21 cellular contexts compared by ENCODE assay signal in genomic region chr20:24628985-24629384, GRCh38.
DNase-seq lines count a peak whose midpoint lies in the region; ATAC-seq and TF ChIP-seq lines count a peak whose summit lies in the region.
"Had no signal": no experiment of that assay in that cellular context is flagged by ENCODE, and none has a peak within 500 bp of the region (broad histone marks: within the 10 kb centered on the region; RNA-seq: fewer than 3 reads in every experiment).

No MANE protein-coding gene starts in this region.

- peaks cover 9% of the 10 kb centered on the region for H3K36me3 Mint-ChIP-seq in WTC11
- H3K36me3 Mint-ChIP-seq in neural crest cell (ENCODE audit: low read depth): no peaks in the 10 kb centered on the region

- H3K27ac Mint-ChIP-seq in WTC11 (peak overlapping the region; percentile 6; the same call in 1 of the 2 replicates), neural crest cell (ENCODE audit: unreplicated experiment) (peak overlapping the region; percentile 73)
- H3K27ac Mint-ChIP-seq: activated CD8-positive, alpha-beta T cell treated with anti-CD3 and anti-CD28 coated beads, Interleukin-2, amount 10 ng/mL, durations not matched to agents 7 days and 5 days; activated naive CD4-positive, alpha-beta T cell treated with anti-CD3 and anti-CD28 coated beads for 36 hours had no signal

- H3K9me3 Mint-ChIP-seq in WTC11 (peaks cover 15% of the 10 kb centered on the region), neural crest cell (peaks cover 2% of the 10 kb centered on the region)
- H3K9me3 Mint-ChIP-seq: activated naive CD4-positive, alpha-beta T cell treated with anti-CD3 and anti-CD28 coated beads for 36 hours; activated T-cell treated with anti-CD3 and anti-CD28 coated beads, Interleukin-2, amount 50 U/mL, for 4 hours had no signal

- no peak for DNase-seq in left ventricle myocardium superior
- DNase-seq in cardiac septum (ENCODE audit: low spot score): no peak
- no peak for DNase-seq in WTC11 (ENCODE audit: low spot score)
- no peak for DNase-seq in neural crest cell (ENCODE audit: low read depth, low spot score)
- no peak for DNase-seq in NOMO-1 treated with dmso at 0.1 percent for 144 hours (lab: John Stamatoyannopoulos, UW; ENCODE audit: unreplicated experiment)
- no peak for DNase-seq in T-helper 1 cell
- DNase-seq: activated CD4-positive, CD25-positive, alpha-beta regulatory T cell treated with anti-CD3 and anti-CD28 coated beads, Interleukin-2, amount 50 U/mL, for 72 hours; activated CD8-positive, alpha-beta T cell treated with anti-CD3 and anti-CD28 coated beads, Interleukin-2, amount 10 ng/mL, durations not matched to agents 7 days and 5 days; activated naive CD4-positive, alpha-beta T cell treated with anti-CD3 and anti-CD28 coated beads for 36 hours; activated T-cell treated with anti-CD3 and anti-CD28 coated beads, Interleukin-2, amount 50 U/mL, for 4 hours; amniotic stem cell; brain microvascular endothelial cell; effector memory CD4-positive, alpha-beta T cell; foreskin fibroblast; NCI-H187; NCI-H2171 treated with DMSO at 0.1 percent for 48 hours; NCI-H510A treated with DMSO at 0.1 percent for 48 hours; psoas muscle; stimulated activated naive CD8-positive, alpha-beta T cell treated with anti-CD3 and anti-CD28 coated beads, Interleukin-15, Interleukin-2, amounts not matched to agents 100 U/mL and 50 U/mL, for 24 hours; thyroid gland had no signal

- H3K4me1 Mint-ChIP-seq in WTC11 (peaks cover 18% of the 10 kb centered on the region), neural crest cell (peaks cover 15% of the 10 kb centered on the region)

- POLR2A ChIA-PET in WTC11 (lab: Charles Lee): no interaction called here

- no peak for TF ChIP-seq CTCF in WTC11 (IDR thresholded peaks at IDR 0.05)
- no peak for TF ChIP-seq CTCF in neural crest cell (conservative IDR thresholded peaks at IDR 0.05)

- H3K4me3 Mint-ChIP-seq in WTC11 (no peak overlapping the region), neural crest cell (no peak overlapping the region)
- H3K4me3 Mint-ChIP-seq: activated CD8-positive, alpha-beta T cell treated with anti-CD3 and anti-CD28 coated beads, Interleukin-2, amount 10 ng/mL, durations not matched to agents 7 days and 5 days; activated naive CD4-positive, alpha-beta T cell treated with anti-CD3 and anti-CD28 coated beads for 36 hours; activated T-cell treated with anti-CD3 and anti-CD28 coated beads, Interleukin-2, amount 50 U/mL, for 4 hours had no signal

- ATAC-seq in left ventricle myocardium superior (peak; percentile 66), WTC11 (no peak), GM18517 (IDR thresholded peaks at IDR 0.05; ENCODE audit: unreplicated experiment) (no peak)
- ATAC-seq: activated CD8-positive, alpha-beta T cell treated with anti-CD3 and anti-CD28 coated beads, Interleukin-2, amount 10 ng/mL, durations not matched to agents 7 days and 5 days; activated T-cell treated with anti-CD3 and anti-CD28 coated beads, Interleukin-2, amount 50 U/mL, for 4 hours; psoas muscle; stimulated activated naive CD8-positive, alpha-beta T cell treated with anti-CD3 and anti-CD28 coated beads, Interleukin-15, Interleukin-2, amounts not matched to agents 100 U/mL and 50 U/mL, for 24 hours had no signal

- CTCF ChIA-PET in WTC11 (lab: Charles Lee): no interaction called here

- intact Hi-C loops in left ventricle myocardium superior (cut with micrococcal nuclease): loop anchor here (10.0 kb wide), 1 partner anchor 154 kb away; no protein-coding TSS in a partner anchor
- intact Hi-C loops in cardiac septum (cut with DNase I): no loop called here

- H3K27me3 Mint-ChIP-seq in WTC11 (ENCODE audit: low read depth) (no peaks in the 10 kb centered on the region), neural crest cell (ENCODE audit: low read depth) (no peaks in the 10 kb centered on the region)

TF ChIP-seq in WTC11, 78 proteins besides CTCF, POLR2A, EP300 and RAD21:
- TF ChIP-seq, protein P1, sequence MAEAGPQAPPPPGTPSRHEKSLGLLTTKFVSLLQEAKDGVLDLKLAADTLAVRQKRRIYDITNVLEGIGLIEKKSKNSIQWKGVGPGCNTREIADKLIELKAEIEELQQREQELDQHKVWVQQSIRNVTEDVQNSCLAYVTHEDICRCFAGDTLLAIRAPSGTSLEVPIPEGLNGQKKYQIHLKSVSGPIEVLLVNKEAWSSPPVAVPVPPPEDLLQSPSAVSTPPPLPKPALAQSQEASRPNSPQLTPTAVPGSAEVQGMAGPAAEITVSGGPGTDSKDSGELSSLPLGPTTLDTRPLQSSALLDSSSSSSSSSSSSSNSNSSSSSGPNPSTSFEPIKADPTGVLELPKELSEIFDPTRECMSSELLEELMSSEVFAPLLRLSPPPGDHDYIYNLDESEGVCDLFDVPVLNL (CRISPR knock-in tag; IDR thresholded peaks at IDR 0.05; ENCODE audit: borderline replicate concordance, low read depth): no peak
- TF ChIP-seq ZNF121 (CRISPR knock-in tag; IDR thresholded peaks at IDR 0.05) (no peak), NR1H2 (CRISPR knock-in tag; IDR thresholded peaks at IDR 0.05) (no peak), FOXP1 (CRISPR knock-in tag; IDR thresholded peaks at IDR 0.05; ENCODE audit: borderline replicate concordance) (no peak), TEAD4 (CRISPR knock-in tag; IDR thresholded peaks at IDR 0.05) (no peak), FOXJ3 (CRISPR knock-in tag; IDR thresholded peaks at IDR 0.05; ENCODE audit: borderline replicate concordance) (no peak)
